Comparison of ENCODE assay signal across 8 cellular contexts in the genomic region with DNA sequence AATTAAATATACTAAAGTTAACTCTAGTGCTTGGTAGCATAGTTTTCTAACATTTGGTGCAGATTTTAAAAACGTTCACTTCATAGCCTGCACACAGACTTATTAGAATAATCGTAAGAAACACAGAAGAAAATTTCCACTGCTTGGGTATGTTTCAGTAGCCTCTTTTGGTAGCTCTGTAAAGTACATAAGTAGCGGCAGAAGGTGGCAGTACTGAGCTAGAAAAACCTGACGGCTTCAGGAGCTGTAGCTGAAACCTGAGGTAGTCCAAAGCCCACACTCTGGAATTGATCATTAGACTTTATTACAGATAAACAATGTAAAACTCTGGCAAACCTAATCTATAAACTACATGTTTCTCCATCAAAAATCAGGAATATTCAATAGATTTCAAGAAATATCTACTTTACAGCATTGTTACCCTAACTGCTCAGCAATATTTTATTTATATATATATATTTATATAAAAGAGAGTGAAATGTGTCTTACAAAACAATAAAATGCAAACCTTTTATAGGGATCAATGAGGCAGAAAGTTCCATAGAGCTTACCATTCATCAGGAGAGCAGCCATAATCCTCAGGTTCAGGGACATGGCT.
DNase-seq lines count a peak whose midpoint lies in the region; ATAC-seq and TF ChIP-seq lines count a peak whose summit lies in the region.

No MANE protein-coding gene starts in this region.

- no peaks in the 10 kb centered on the region for H3K27me3 Mint-ChIP-seq in CD4-positive, CD25-positive, alpha-beta regulatory T cell

- peak; percentile 40 to 79 (median 66) for DNase-seq in CD4-positive, CD25-positive, alpha-beta regulatory T cell
- DNase-seq in NCI-H446 treated with DMSO at 0.1 percent for 48 hours (lab: John Stamatoyannopoulos, UW) (peak; percentile 35), dorsolateral prefrontal cortex (peak in 9 of 10 donors; percentile 45 to 86 (median 65)), lung microvascular endothelial cell (ENCODE audit: low read depth in 2 of 2) (peak; percentile 72 to 86)
- DNase-seq in activated CD4-positive, alpha-beta T cell treated with anti-CD3 and anti-CD28 coated beads for 48 hours, result peak; percentile 71
- peak; percentile 6 to 24 for DNase-seq in stimulated activated CD8-positive, alpha-beta memory T cell treated with anti-CD3 and anti-CD28 coated beads, Interleukin-2, amount 100 ng/mL, for 48 hours (ENCODE audit: low read depth in 2 of 2)

- peaks cover 9% of the 10 kb centered on the region for H3K36me3 Mint-ChIP-seq in CD4-positive, CD25-positive, alpha-beta regulatory T cell

- no peak overlapping the region for H3K4me3 ChIP-seq in CD4-positive, CD25-positive, alpha-beta regulatory T cell (ENCODE audit: low read depth, low read length)
- H3K4me3 ChIP-seq in dorsolateral prefrontal cortex, result no peak overlapping the region

- no peak overlapping the region for H3K4me3 Mint-ChIP-seq in CD4-positive, CD25-positive, alpha-beta regulatory T cell

- peaks cover 0 to 6% (median 1%) of the 10 kb centered on the region in 4 donors for H3K4me1 Mint-ChIP-seq in CD4-positive, CD25-positive, alpha-beta regulatory T cell

- peaks cover 6% of the 10 kb centered on the region for H3K36me3 ChIP-seq in CD4-positive, CD25-positive, alpha-beta regulatory T cell (ENCODE audit: control insufficient read depth, insufficient read depth, low read length)

- H3K9me3 ChIP-seq in CD4-positive, CD25-positive, alpha-beta regulatory T cell (ENCODE audit: control insufficient read depth in 2 of 2, low read length in 2 of 2), result no peaks in the 10 kb centered on the region

- H3K27ac ChIP-seq in CD4-positive, CD25-positive, alpha-beta regulatory T cell (ENCODE audit: insufficient read depth, low read length, poor library complexity, severe bottlenecking), result no peak overlapping the region
- peak overlapping the region in 52 of 59 donors; percentile 5 to 96 (median 86) for H3K27ac ChIP-seq in dorsolateral prefrontal cortex

- intact Hi-C loops in dorsolateral prefrontal cortex (cut with DNase I), result loop anchor here in 1 of 2 donors (10.0 kb wide), 1 partner anchor 396 kb away; no protein-coding TSS in a partner anchor

- no peaks in the 10 kb centered on the region for H3K9me3 Mint-ChIP-seq in CD4-positive, CD25-positive, alpha-beta regulatory T cell

- ATAC-seq in CD4-positive, CD25-positive, alpha-beta regulatory T cell (ENCODE audit: low read depth in 2 of 2), result peak; percentile 82 to 84
- ATAC-seq in GM19324 (IDR thresholded peaks at IDR 0.05; ENCODE audit: low FRiP score, unreplicated experiment) (peak; percentile 75), HG03378 (IDR thresholded peaks at IDR 0.05; ENCODE audit: unreplicated experiment) (peak; percentile 90)

- peak overlapping the region in 1 of 3 donors; percentile 71 for H3K27ac Mint-ChIP-seq in CD4-positive, CD25-positive, alpha-beta regulatory T cell

- peak; percentile 70 to 93 (median 85) for TF ChIP-seq CTCF in dorsolateral prefrontal cortex (IDR thresholded peaks at IDR 0.05 in 54 of 56, conservative IDR thresholded peaks at IDR 0.05 in 2 of 56; ENCODE audit: low read depth in 1 of 56, partially characterized antibody in 56 of 56)

- H3K27me3 ChIP-seq in CD4-positive, CD25-positive, alpha-beta regulatory T cell (ENCODE audit: control insufficient read depth, insufficient read depth, low read length), result no peaks in the 10 kb centered on the region
- H3K27me3 ChIP-seq in dorsolateral prefrontal cortex, result no peaks in the 10 kb centered on the region

- H3K4me1 ChIP-seq in CD4-positive, CD25-positive, alpha-beta regulatory T cell (ENCODE audit: control insufficient read depth, insufficient read depth, low read length, poor library complexity, severe bottlenecking), result no peaks in the 10 kb centered on the region

Comparison
In these comparisons a context has a peak if more than half of its experiments do, and no peak if none do; other contexts are left out.
1. DNase-seq: peak in every context shown above with its lines; median percentile 79 in lung microvascular endothelial cell; 71 in activated CD4-positive, alpha-beta T cell treated with anti-CD3 and anti-CD28 coated beads for 48 hours; 66 in CD4-positive, CD25-positive, alpha-beta regulatory T cell; 65 in dorsolateral prefrontal cortex; 35 in NCI-H446 treated with DMSO at 0.1 percent for 48 hours; 15 in stimulated activated CD8-positive, alpha-beta memory T cell treated with anti-CD3 and anti-CD28 coated beads, Interleukin-2, amount 100 ng/mL, for 48 hours.